In genomic region chr20:8399963-8400362, GRCh38 we compare ENCODE assay signal across 8 cellular contexts.
DNase-seq lines count a peak whose midpoint lies in the region; ATAC-seq and TF ChIP-seq lines count a peak whose summit lies in the region.

No MANE protein-coding gene starts in this region.

- POLR2A ChIA-PET in OCI-LY7 (lab: Charles Lee): interaction anchor here (1.5 kb wide), 1 partner anchor 10 kb away, joined by 7 read pairs; no protein-coding TSS in a partner anchor
- POLR2A ChIA-PET in MCF 10A (lab: Yijun Ruan, JAX): no interaction called here

- intact Hi-C loops in left ventricle myocardium superior (cut with micrococcal nuclease): loop anchor here (10.0 kb wide), 2 partner anchors 265 to 355 kb away; partner anchors contain the start of gene PLCB1
- intact Hi-C loops in Right ventricle myocardium inferior (cut with DNase I): no loop called here
- intact Hi-C loops in OCI-LY7 (cut with micrococcal nuclease; ENCODE audit: unreplicated experiment): loop anchor here (2.0 to 10.0 kb wide), 5 partner anchors 27 to 625 kb away; no protein-coding TSS in a partner anchor
- intact Hi-C loops in upper lobe of right lung (cut with DNase I): no loop called here
- intact Hi-C loops in MCF 10A (cut with micrococcal nuclease): no loop called here

- H3K27ac ChIP-seq in OCI-LY7 (ENCODE audit: low read depth, low read length, poor library complexity, severe bottlenecking) (peak overlapping the region; percentile 98), upper lobe of right lung (no peak overlapping the region)

- no peak overlapping the region for H3K4me3 Mint-ChIP-seq in MCF 10A (ENCODE audit: unreplicated experiment)

- H3K4me3 ChIP-seq in OCI-LY7 (ENCODE audit: low read depth, low read length, poor library complexity, severe bottlenecking) (peak overlapping the region; percentile 47), upper lobe of right lung (no peak overlapping the region)

- H3K4me2 ChIP-seq in OCI-LY7 (ENCODE audit: low read length): peak overlapping the region; percentile 80

- no peak overlapping the region for H3K27ac Mint-ChIP-seq in MCF 10A (ENCODE audit: low read depth, unreplicated experiment)

- H3K79me2 ChIP-seq in OCI-LY7 (ENCODE audit: insufficient read depth, low read depth, low read length): peaks cover 33% of the 10 kb centered on the region; the same call in 1 of the 2 replicates

- H3K27me3 ChIP-seq in upper lobe of right lung: no peaks in the 10 kb centered on the region

- H3K36me3 Mint-ChIP-seq in MCF 10A (ENCODE audit: insufficient read depth, unreplicated experiment): no peaks in the 10 kb centered on the region

- H2AFZ ChIP-seq in OCI-LY7 (ENCODE audit: low read length): peak overlapping the region; percentile 10; the same call in 1 of the 2 replicates

- no TSS peak for BruUV-seq in OCI-LY7 (replicated peaks; lab: Mats Ljungman, UMichigan)
- BruUV-seq in MCF 10A (replicated peaks; lab: Mats Ljungman, UMichigan): no TSS peak

- no peaks in the 10 kb centered on the region for H3K9me2 ChIP-seq in OCI-LY7 (ENCODE audit: insufficient read depth, low read length)

- H3K4me1 Mint-ChIP-seq in MCF 10A (ENCODE audit: insufficient read depth, unreplicated experiment): no peaks in the 10 kb centered on the region

- H3K36me3 ChIP-seq in OCI-LY7 (ENCODE audit: insufficient read depth, low read length) (peaks cover 44% of the 10 kb centered on the region), upper lobe of right lung (no peaks in the 10 kb centered on the region)

- H3K9me3 ChIP-seq in OCI-LY7 (ENCODE audit: low read length) (peaks cover 27% of the 10 kb centered on the region; the same call in 1 of the 2 replicates), upper lobe of right lung (no peaks in the 10 kb centered on the region)

- H4K20me1 ChIP-seq in OCI-LY7 (ENCODE audit: insufficient read depth, low read length): no peaks in the 10 kb centered on the region

- DNase-seq in left ventricle myocardium superior: no peak
- no peak for DNase-seq in Right ventricle myocardium inferior (ENCODE audit: missing footprints)
- DNase-seq in OCI-LY7 (ENCODE audit: low spot score): peak; percentile 93
- no peak for DNase-seq in upper lobe of right lung
- no peak for DNase-seq in MCF 10A (ENCODE audit: unreplicated experiment)
- no peak for DNase-seq in SHP77 treated with DMSO at 0.1 percent for 48 hours (lab: John Stamatoyannopoulos, UW)
- DNase-seq in NCI-H187 (lab: John Stamatoyannopoulos, UW): no peak

- H3K4me1 ChIP-seq in OCI-LY7 (ENCODE audit: insufficient read depth, low read length, poor library complexity, severe bottlenecking) (peaks cover 86% of the 10 kb centered on the region), upper lobe of right lung (no peaks in the 10 kb centered on the region)

- TF ChIP-seq CTCF in OCI-LY7 (conservative IDR thresholded peaks at IDR 0.05; ENCODE audit: low read length): no peak
- no peak for TF ChIP-seq CTCF in upper lobe of right lung (IDR thresholded peaks at IDR 0.05)
- no peak for TF ChIP-seq CTCF in MCF 10A (IDR thresholded peaks at IDR 0.05; ENCODE audit: unreplicated experiment)

- no peaks in the 10 kb centered on the region for H3K27me3 Mint-ChIP-seq in MCF 10A (ENCODE audit: insufficient read depth, unreplicated experiment)

- no peaks in the 10 kb centered on the region for H3K9me3 Mint-ChIP-seq in MCF 10A (ENCODE audit: unreplicated experiment)

- CTCF ChIA-PET in OCI-LY7 (lab: Charles Lee; ENCODE audit: unreplicated experiment): no interaction called here
- CTCF ChIA-PET in MCF 10A (lab: Yijun Ruan, JAX): interaction anchor here (0.6 to 6.7 kb wide), 4 partner anchors 10 to 437 kb away, joined by 3 to 59 read pairs (median 4); no protein-coding TSS in a partner anchor

- ATAC-seq in left ventricle myocardium superior (peak; percentile 34), Right ventricle myocardium inferior (no peak), HG03025 (IDR thresholded peaks at IDR 0.05; ENCODE audit: low FRiP score, unreplicated experiment) (peak; percentile 98), upper lobe of right lung (peak; percentile 82)

Comparison
In these comparisons a context has a peak if more than half of its experiments do, and no peak if none do; other contexts are left out.
1. intact Hi-C loops: an anchor here in left ventricle myocardium superior (10.0 kb wide) and OCI-LY7 (2.0 to 10.0 kb wide); none called in Right ventricle myocardium inferior, upper lobe of right lung and MCF 10A.